In the genomic region with DNA sequence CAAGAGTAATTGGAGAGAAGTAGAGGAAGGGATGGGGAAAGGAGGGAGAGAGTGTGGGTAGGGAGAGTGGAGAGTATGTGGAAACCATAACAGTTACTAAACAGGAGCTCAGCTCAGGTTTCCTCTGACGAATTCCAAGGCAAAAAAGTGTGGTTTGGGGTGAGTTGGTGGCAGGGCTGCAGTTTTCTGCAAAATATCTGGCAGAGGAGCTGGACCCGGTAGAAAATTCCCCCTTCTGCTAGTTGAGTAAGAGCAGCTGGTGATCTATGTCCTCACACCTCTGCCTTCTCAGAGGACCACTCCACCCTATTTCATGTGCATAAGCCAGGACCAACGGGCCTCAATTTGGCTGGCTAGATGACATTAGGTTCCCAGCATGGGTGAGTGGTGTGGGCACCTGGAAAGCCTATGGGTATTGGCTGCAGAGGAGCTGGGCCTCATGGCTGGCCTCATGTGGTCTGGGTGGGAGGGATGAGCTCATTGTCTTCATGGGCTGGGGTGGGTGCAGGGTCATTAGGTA, we compare ENCODE assay signal across 17 cellular contexts. TPM values are rescaled to one million over a fixed set of nuclear protein-coding genes. Genes with fewer than 3 reads are reported as not detected.
A peak's percentile ranks its signal among the peaks of the same experiment; 100 is the strongest.
DNase-seq lines count a peak whose midpoint lies in the region; ATAC-seq lines count a peak whose summit lies in the region.
"Had no signal": no experiment of that assay in that cellular context is flagged by ENCODE, and none has a peak within 500 bp of the region (broad histone marks: within the 10 kb centered on the region; RNA-seq: fewer than 3 reads in every experiment).

No MANE protein-coding gene starts in this region.

- no peak overlapping the region for H4K91ac ChIP-seq in mesenchymal stem cell (ENCODE audit: low read length)

- H3K4me3 ChIP-seq in mesenchymal stem cell (ENCODE audit: insufficient read depth in 1 of 2, low read depth in 1 of 2, low read length in 2 of 2) (no peak overlapping the region), subcutaneous abdominal adipose tissue (ENCODE audit: low read depth in 1 of 5, low read length in 5 of 5) (peak overlapping the region in 1 of 5 donors; percentile 20)
- H3K4me3 ChIP-seq: prostate gland had no signal

- peak overlapping the region; percentile 36 for H3K27ac ChIP-seq in mesenchymal stem cell (ENCODE audit: low read length, poor library complexity, severe bottlenecking)
- peak overlapping the region; percentile 38 for H3K27ac ChIP-seq in subcutaneous abdominal adipose tissue (ENCODE audit: low read depth, low read length)
- H3K27ac ChIP-seq: KMS-11, prostate gland had no signal

- H3K36me3 ChIP-seq in mesenchymal stem cell (ENCODE audit: control insufficient read depth in 1 of 2, insufficient read depth in 2 of 2, low read depth in 1 of 2, low read length in 2 of 2) (peaks cover 4 to 7% of the 10 kb centered on the region in 2 experiments), subcutaneous abdominal adipose tissue (ENCODE audit: control insufficient read depth in 5 of 5, insufficient read depth in 5 of 5, low read length in 5 of 5) (peaks cover 0 to 20% (median 8%) of the 10 kb centered on the region in 5 donors)
- H3K36me3 ChIP-seq: prostate gland had no signal

- DNase-seq in HCEC 1CT, result peak; percentile 82
- DNase-seq in amniotic epithelial cell (ENCODE audit: low read depth), result peak; percentile 91
- DNase-seq in mesenchymal stem cell, result peak; percentile 69
- DNase-seq in DMS114 treated with DMSO at 0.1 percent for 48 hours (lab: John Stamatoyannopoulos, UW; ENCODE audit: unreplicated experiment), result no peak
- no peak for DNase-seq in HPDE6-E6E7 (ENCODE audit: extremely low spot score)
- DNase-seq in NCI-H226, result no peak
- DNase-seq: activated CD4-positive, alpha-beta T cell treated with anti-CD3 and anti-CD28 coated beads for 4 hours; caudate nucleus; CD8-positive, alpha-beta memory T cell; midbrain; NCI-H2081; stimulated activated CD4-positive, alpha-beta T cell treated with anti-CD3 and anti-CD28 coated beads, Interleukin-4, amount 100 ng/mL, for 4 hours; SW 1271 had no signal

- H3K9ac ChIP-seq in mesenchymal stem cell (ENCODE audit: low read length) (no peak overlapping the region), subcutaneous abdominal adipose tissue (ENCODE audit: low read length in 5 of 5) (no peak overlapping the region)
- H3K9ac ChIP-seq: KMS-11 had no signal

- H3K23ac ChIP-seq in mesenchymal stem cell (ENCODE audit: low read length in 2 of 2), result peak overlapping the region in 1 of 2 experiments; percentile 46

- no peaks in the 10 kb centered on the region for H3K27me3 ChIP-seq in mesenchymal stem cell (ENCODE audit: control insufficient read depth in 1 of 2, insufficient read depth in 1 of 2, low read length in 2 of 2)
- no peaks in the 10 kb centered on the region for H3K27me3 ChIP-seq in subcutaneous abdominal adipose tissue (ENCODE audit: control insufficient read depth in 5 of 5, insufficient read depth in 4 of 5, low read length in 5 of 5)

- peak overlapping the region; percentile 10 to 68 for H3K18ac ChIP-seq in mesenchymal stem cell (ENCODE audit: low read depth in 1 of 2, low read length in 2 of 2)

- no peak overlapping the region for H3K4me2 ChIP-seq in mesenchymal stem cell (ENCODE audit: low read length, poor library complexity, severe bottlenecking)
- H3K4me2 ChIP-seq: KMS-11 had no signal

- no peak overlapping the region for H2AFZ ChIP-seq in mesenchymal stem cell (ENCODE audit: low read depth, low read length)

- peaks cover 26% of the 10 kb centered on the region for H3K4me1 ChIP-seq in mesenchymal stem cell (ENCODE audit: control insufficient read depth, insufficient read depth, low read depth, low read length)
- peaks cover 0 to 73% (median 65%) of the 10 kb centered on the region in 5 donors for H3K4me1 ChIP-seq in subcutaneous abdominal adipose tissue (ENCODE audit: control insufficient read depth in 5 of 5, insufficient read depth in 5 of 5, low read length in 5 of 5)
- H3K4me1 ChIP-seq: prostate gland had no signal

- WGBS in mesenchymal stem cell, result 63% methylated on average over 3 of the region's 3 CpGs

- no peak overlapping the region for H2BK120ac ChIP-seq in mesenchymal stem cell (ENCODE audit: low read depth, low read length)

- no peak overlapping the region for H2BK5ac ChIP-seq in mesenchymal stem cell (ENCODE audit: low read depth, low read length, poor library complexity, severe bottlenecking)

- no peaks in the 10 kb centered on the region for H3K9me3 ChIP-seq in mesenchymal stem cell (ENCODE audit: control insufficient read depth, low read length)
- H3K9me3 ChIP-seq in subcutaneous abdominal adipose tissue (ENCODE audit: control insufficient read depth in 5 of 5, low read length in 5 of 5), result no peaks in the 10 kb centered on the region
- H3K9me3 ChIP-seq: prostate gland had no signal

- peak overlapping the region in 1 of 2 experiments; percentile 38 for H3K4ac ChIP-seq in mesenchymal stem cell (ENCODE audit: low read depth in 1 of 2, low read length in 2 of 2)

- no peak overlapping the region for H4K8ac ChIP-seq in mesenchymal stem cell (ENCODE audit: low read length)

- H2BK15ac ChIP-seq in mesenchymal stem cell (ENCODE audit: low read depth, poor library complexity, severe bottlenecking), result no peak overlapping the region

- H3K79me1 ChIP-seq in mesenchymal stem cell (replicated peaks; ENCODE audit: low read length, poor library complexity, severe bottlenecking), result peaks cover 29% of the 10 kb centered on the region

- H2BK12ac ChIP-seq in mesenchymal stem cell (ENCODE audit: low read length in 2 of 2), result peak overlapping the region in 1 of 2 experiments; percentile 75

- no peak for ATAC-seq in HG02759 (IDR thresholded peaks at IDR 0.05; ENCODE audit: unreplicated experiment)

- peak overlapping the region; percentile 28 for H2AK5ac ChIP-seq in mesenchymal stem cell (ENCODE audit: low read length, severe bottlenecking)

- H3K14ac ChIP-seq in mesenchymal stem cell (ENCODE audit: low read length in 2 of 2), result peak overlapping the region in 1 of 2 experiments; percentile 53

RNA-seq across cellular contexts. Expression of a gene that starts 13.2 kb away (rescaled TPM):
- 87.1 TPM for polyA plus RNA-seq in mesenchymal stem cell (2013, experiment 1 of 2)
- 83.3 TPM for polyA plus RNA-seq in mesenchymal stem cell (2013, experiment 2 of 2)
- polyA plus RNA-seq: CD8-positive, alpha-beta memory T cell had no signal

Comparison
In these comparisons a context has a peak if more than half of its experiments do, and no peak if none do; other contexts are left out.
1. DNase-seq: peak in HCEC 1CT (single experiment), amniotic epithelial cell (single experiment) and mesenchymal stem cell (single experiment); none in DMS114 treated with DMSO at 0.1 percent for 48 hours (single experiment), HPDE6-E6E7 (single experiment) and NCI-H226 (single experiment).